Comparison of ENCODE assay signal across 1 cellular context in genomic region chr16:69566437-69567030, GRCh38.
TF ChIP-seq lines count a peak whose summit lies in the region.

No MANE protein-coding gene starts in this region.

TF ChIP-seq in K562, 482 proteins besides CTCF, POLR2A, EP300 and RAD21 (continued from another document and continues in another):
- TF ChIP-seq, protein P1, sequence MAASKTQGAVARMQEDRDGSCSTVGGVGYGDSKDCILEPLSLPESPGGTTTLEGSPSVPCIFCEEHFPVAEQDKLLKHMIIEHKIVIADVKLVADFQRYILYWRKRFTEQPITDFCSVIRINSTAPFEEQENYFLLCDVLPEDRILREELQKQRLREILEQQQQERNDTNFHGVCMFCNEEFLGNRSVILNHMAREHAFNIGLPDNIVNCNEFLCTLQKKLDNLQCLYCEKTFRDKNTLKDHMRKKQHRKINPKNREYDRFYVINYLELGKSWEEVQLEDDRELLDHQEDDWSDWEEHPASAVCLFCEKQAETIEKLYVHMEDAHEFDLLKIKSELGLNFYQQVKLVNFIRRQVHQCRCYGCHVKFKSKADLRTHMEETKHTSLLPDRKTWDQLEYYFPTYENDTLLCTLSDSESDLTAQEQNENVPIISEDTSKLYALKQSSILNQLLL (CRISPR knock-in tag; IDR thresholded peaks at IDR 0.05; ENCODE audit: borderline replicate concordance), result no peak
- TF ChIP-seq SFPQ (IDR thresholded peaks at IDR 0.05; ENCODE audit: low read depth, low read length) (no peak), TCF7L2 (IDR thresholded peaks at IDR 0.05; ENCODE audit: low read depth, low read length) (no peak), ZNF280B (CRISPR knock-in tag; IDR thresholded peaks at IDR 0.05) (no peak), ESRRA (IDR thresholded peaks at IDR 0.05; ENCODE audit: borderline replicate concordance, low read depth) (no peak), EZH2 (IDR thresholded peaks at IDR 0.05; ENCODE audit: borderline replicate concordance, low read depth, low read length) (no peak), NFIX (CRISPR knock-in tag; IDR thresholded peaks at IDR 0.05; ENCODE audit: low read depth) (no peak), ZNF23 (CRISPR knock-in tag; IDR thresholded peaks at IDR 0.05) (no peak), ZBTB49 (CRISPR knock-in tag; IDR thresholded peaks at IDR 0.05; ENCODE audit: borderline replicate concordance) (no peak), FOS (IDR thresholded peaks at IDR 0.05; ENCODE audit: extremely low read depth, insufficient read length) (no peak), ZSCAN32 (CRISPR knock-in tag; IDR thresholded peaks at IDR 0.05) (no peak), HNRNPUL1 (IDR thresholded peaks at IDR 0.05; ENCODE audit: low read length) (no peak), POLR2AphosphoS2 (IDR thresholded peaks at IDR 0.05; ENCODE audit: low read length) (no peak), PHF21A (IDR thresholded peaks at IDR 0.05; ENCODE audit: borderline replicate concordance, low read depth) (no peak), MLLT1 (IDR thresholded peaks at IDR 0.05) (peak in 1 of 2 experiments; percentile 81; a peak in 2 of 4 replicates), ZNF830 (CRISPR knock-in tag; IDR thresholded peaks at IDR 0.05) (no peak), ELK3 (CRISPR knock-in tag; IDR thresholded peaks at IDR 0.05) (no peak), TCF7 (IDR thresholded peaks at IDR 0.05; ENCODE audit: borderline replicate concordance) (no peak), FOSL1 (tag; conservative IDR thresholded peaks at IDR 0.05) (no peak; the same call in 1 of the 2 replicates), ZC3H8 (IDR thresholded peaks at IDR 0.05) (no peak), EGR1 (conservative IDR thresholded peaks at IDR 0.05) (no peak), MBD2 (IDR thresholded peaks at IDR 0.05; ENCODE audit: borderline replicate concordance, low read depth) (no peak), ZNF232 (CRISPR knock-in tag; IDR thresholded peaks at IDR 0.05) (no peak), POLR2G (IDR thresholded peaks at IDR 0.05; ENCODE audit: low read depth, low read length) (peak; percentile 70), CBX2 (IDR thresholded peaks at IDR 0.05; ENCODE audit: insufficient read depth, low read length, poor library complexity, severe bottlenecking) (no peak), SNRNP70 (optimal IDR thresholded peaks at IDR 0.05; ENCODE audit: low read depth, low read length) (no peak), CREM (IDR thresholded peaks at IDR 0.05; ENCODE audit: low read depth) (no peak), U2AF2 (optimal IDR thresholded peaks at IDR 0.05; ENCODE audit: low read depth, low read length) (no peak), RB1 (IDR thresholded peaks at IDR 0.05; ENCODE audit: low read depth) (peak; percentile 69; the same call in 1 of the 2 replicates), COPS2 (conservative IDR thresholded peaks at IDR 0.05) (no peak), IRF2 (CRISPR knock-in tag; IDR thresholded peaks at IDR 0.05) (no peak), PATZ1 (CRISPR knock-in tag; IDR thresholded peaks at IDR 0.05; ENCODE audit: borderline replicate concordance) (no peak), HOXB6 (CRISPR knock-in tag; IDR thresholded peaks at IDR 0.05; ENCODE audit: borderline replicate concordance) (no peak), TEAD2 (tag; IDR thresholded peaks at IDR 0.05) (no peak), ZNF586 (CRISPR knock-in tag; conservative IDR thresholded peaks at IDR 0.05) (no peak), KHSRP (IDR thresholded peaks at IDR 0.05) (no peak), UBTF (IDR thresholded peaks at IDR 0.05; ENCODE audit: borderline replicate concordance in 1 of 2, low read depth in 2 of 2, low read length in 2 of 2) (peak; percentile 95 to 96), ZNF696 (CRISPR knock-in tag; conservative IDR thresholded peaks at IDR 0.05) (no peak), TEAD4 (IDR thresholded peaks at IDR 0.05; ENCODE audit: low read length) (no peak), TEAD4 (CRISPR knock-in tag; IDR thresholded peaks at IDR 0.05; ENCODE audit: borderline replicate concordance) (no peak), MYNN (IDR thresholded peaks at IDR 0.05) (no peak), MYNN (CRISPR knock-in tag; IDR thresholded peaks at IDR 0.05) (no peak), SIN3B (IDR thresholded peaks at IDR 0.05; ENCODE audit: low read depth) (peak; percentile 39; the same call in 1 of the 2 replicates), ZNF79 (CRISPR knock-in tag; IDR thresholded peaks at IDR 0.05; ENCODE audit: low read depth) (no peak), KLF1 (tag; IDR thresholded peaks at IDR 0.05) (no peak)
- TF ChIP-seq, protein P2, sequence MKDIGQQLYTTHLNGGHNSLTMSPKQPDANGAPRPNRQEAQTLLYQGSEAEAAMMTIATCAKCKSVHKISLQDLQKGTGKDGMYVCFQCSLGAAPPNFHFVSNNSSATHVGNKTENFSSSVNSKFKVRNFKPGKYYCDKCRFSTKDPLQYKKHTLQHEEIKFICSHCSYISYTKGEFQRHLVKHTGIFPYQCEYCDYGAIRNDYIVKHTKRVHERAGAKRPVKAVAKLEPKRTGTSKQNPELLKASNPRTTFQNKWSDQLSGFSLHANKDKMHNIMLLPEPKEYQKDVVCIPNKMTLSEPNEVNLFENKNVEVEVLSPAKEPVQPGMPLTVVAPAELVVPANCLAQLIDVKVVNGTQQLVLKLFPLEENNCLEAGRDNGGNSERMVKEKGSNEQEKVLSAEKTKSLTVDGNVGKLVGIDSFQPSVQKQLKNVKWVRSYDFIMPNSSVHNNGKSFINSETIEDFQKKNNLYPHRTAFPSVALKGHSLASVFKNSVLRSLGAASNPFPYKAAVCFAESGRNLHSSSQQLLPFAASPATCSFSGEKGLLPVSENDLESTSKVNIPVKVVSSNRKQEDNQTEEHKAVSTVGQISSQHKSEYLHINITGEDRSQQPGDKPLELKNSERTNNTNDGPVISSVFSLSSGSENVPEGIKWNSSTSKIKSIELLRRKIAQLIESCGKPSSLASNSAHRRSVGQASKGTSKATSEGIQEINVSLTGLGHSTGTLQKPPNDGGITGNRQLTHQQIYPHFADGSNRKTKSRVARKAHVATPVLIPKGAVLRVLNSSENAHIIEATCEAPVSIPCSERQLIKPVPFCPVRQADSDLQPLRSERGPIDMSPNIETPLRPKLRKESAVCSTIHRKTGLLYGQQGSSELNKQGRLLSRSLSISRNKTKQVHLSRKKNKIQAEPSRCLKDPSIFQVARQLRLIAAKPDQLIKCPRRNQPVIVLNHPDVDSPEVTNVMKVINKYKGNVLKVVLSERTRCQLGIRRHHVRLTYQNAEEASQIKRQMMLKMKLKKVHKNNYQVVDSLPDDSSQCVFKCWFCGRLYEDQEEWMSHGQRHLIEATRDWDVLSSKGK (CRISPR knock-in tag; IDR thresholded peaks at IDR 0.05), result no peak
- TF ChIP-seq, protein P3, sequence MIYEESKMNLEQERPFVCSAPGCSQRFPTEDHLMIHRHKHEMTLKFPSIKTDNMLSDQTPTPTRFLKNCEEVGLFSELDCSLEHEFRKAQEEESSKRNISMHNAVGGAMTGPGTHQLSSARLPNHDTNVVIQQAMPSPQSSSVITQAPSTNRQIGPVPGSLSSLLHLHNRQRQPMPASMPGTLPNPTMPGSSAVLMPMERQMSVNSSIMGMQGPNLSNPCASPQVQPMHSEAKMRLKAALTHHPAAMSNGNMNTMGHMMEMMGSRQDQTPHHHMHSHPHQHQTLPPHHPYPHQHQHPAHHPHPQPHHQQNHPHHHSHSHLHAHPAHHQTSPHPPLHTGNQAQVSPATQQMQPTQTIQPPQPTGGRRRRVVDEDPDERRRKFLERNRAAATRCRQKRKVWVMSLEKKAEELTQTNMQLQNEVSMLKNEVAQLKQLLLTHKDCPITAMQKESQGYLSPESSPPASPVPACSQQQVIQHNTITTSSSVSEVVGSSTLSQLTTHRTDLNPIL (CRISPR knock-in tag; IDR thresholded peaks at IDR 0.05), result no peak
